Comparison of ENCODE assay signal across 14 cellular contexts in the genomic region with DNA sequence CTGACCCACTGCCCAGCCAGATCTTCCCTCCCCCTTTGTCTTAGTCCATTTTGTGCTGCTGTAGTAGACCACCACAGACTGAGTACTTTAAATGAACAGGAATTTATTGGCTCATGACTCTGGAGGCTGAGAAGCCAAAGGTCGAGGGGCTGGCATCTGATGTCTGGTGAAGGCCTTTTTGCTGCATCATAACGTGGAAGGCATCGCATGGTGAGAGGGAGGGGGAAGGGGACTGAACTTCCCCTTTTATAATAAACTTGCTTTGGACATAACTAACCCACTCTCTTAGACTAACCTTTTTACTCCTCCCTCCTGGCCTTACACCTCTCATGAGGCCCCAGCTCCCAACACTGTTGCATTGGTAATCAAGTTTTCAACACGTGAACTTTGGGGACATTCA.
DNase-seq lines count a peak whose midpoint lies in the region; ATAC-seq and TF ChIP-seq lines count a peak whose summit lies in the region.
"Had no signal": no experiment of that assay in that cellular context is flagged by ENCODE, and none has a peak within 500 bp of the region (broad histone marks: within the 10 kb centered on the region; RNA-seq: fewer than 3 reads in every experiment).

No MANE protein-coding gene starts in this region.

- no peak overlapping the region for H2BK5ac ChIP-seq in IMR-90 (ENCODE audit: low read depth, low read length, poor library complexity, severe bottlenecking)

- no TSS peak for BruUV-seq in IMR-90 (replicated peaks; lab: Mats Ljungman, UMichigan)

- no peak for TF ChIP-seq EP300 in suprapubic skin (IDR thresholded peaks at IDR 0.05)

- intact Hi-C loops in CD8-positive, alpha-beta T cell (cut with DNase I, micrococcal nuclease), result no loop called here
- intact Hi-C loops in IMR-90 (cut with micrococcal nuclease), result no loop called here

- no peak overlapping the region for H3K56ac ChIP-seq in IMR-90 (ENCODE audit: extremely low read depth, insufficient read depth, low read length)

- no peak for TF ChIP-seq RAD21 in IMR-90 (IDR thresholded peaks at IDR 0.05; ENCODE audit: low read length)

- no peak overlapping the region for H3K4me3 Mint-ChIP-seq in CD8-positive, alpha-beta T cell
- peak overlapping the region; percentile 78 for H3K4me3 Mint-ChIP-seq in activated T-helper 17 cell treated with anti-CD3 and anti-CD28 coated beads, Interleukin-2, amount 50 U/mL, for 72 hours
- peak overlapping the region in 8 of 10 donors; percentile 1 to 67 (median 46) for H3K4me3 Mint-ChIP-seq in naive thymus-derived CD8-positive, alpha-beta T cell
- H3K4me3 Mint-ChIP-seq: mesothelial cell of epicardium; T-helper 1 cell treated with Interleukin-12 subunit alpha and Interleukin-12 subunit beta and Interleukin-4 antibody, amounts not matched to agents 30 μg/mL and 1 μg/mL, for 36 hours had no signal

- H2AK9ac ChIP-seq in IMR-90 (replicated peaks; ENCODE audit: low read depth, low read length, poor library complexity), result peak overlapping the region; percentile 69

- H3K23ac ChIP-seq in IMR-90 (ENCODE audit: low read depth, low read length), result 0 out of 2 replicates have a peak overlapping the region, but pooled peaks have one; percentile 44

- ATAC-seq in CD8-positive, alpha-beta T cell, result no peak
- ATAC-seq in IMR-90 (ENCODE audit: low read depth) (no peak), HG02870 (IDR thresholded peaks at IDR 0.05; ENCODE audit: unreplicated experiment) (no peak)
- ATAC-seq in activated T-helper 17 cell treated with anti-CD3 and anti-CD28 coated beads, Interleukin-2, amount 50 U/mL, for 72 hours (replicated peaks), result peak; percentile 16
- no peak for ATAC-seq in naive thymus-derived CD8-positive, alpha-beta T cell

- no peak for DNase-seq in CD8-positive, alpha-beta T cell
- DNase-seq in IMR-90, result no peak
- DNase-seq in naive thymus-derived CD8-positive, alpha-beta T cell, result no peak
- no peak for DNase-seq in midbrain (lab: John Stamatoyannopoulos, UW)
- DNase-seq in suprapubic skin (ENCODE audit: low spot score in 2 of 2), result no peak
- DNase-seq in effector CD8-positive, alpha-beta T cell (lab: John Stamatoyannopoulos, UW), result no peak
- DNase-seq: dermis blood vessel endothelial cell, DMS79 treated with DMSO at 0.1 percent for 48 hours, GM23248 had no signal

- POLR2A ChIA-PET in CD8-positive, alpha-beta T cell (lab: Charles Lee), result no interaction called here
- POLR2A ChIA-PET in IMR-90 (lab: Charles Lee; ENCODE audit: unreplicated experiment), result no interaction called here
- POLR2A ChIA-PET in naive thymus-derived CD8-positive, alpha-beta T cell (lab: Charles Lee), result no interaction called here

- H3K4me1 ChIP-seq in CD8-positive, alpha-beta T cell (ENCODE audit: insufficient read depth, low read length), result peaks cover 59% of the 10 kb centered on the region
- H3K4me1 ChIP-seq in IMR-90 (ENCODE audit: control insufficient read depth, insufficient read depth, low read length) (peaks cover 23% of the 10 kb centered on the region), suprapubic skin (peaks cover 15% of the 10 kb centered on the region)

- CTCF ChIA-PET in CD8-positive, alpha-beta T cell (lab: Charles Lee), result interaction anchor here (1.0 kb wide), 1 partner anchor 363 kb away, joined by 3 read pairs; no protein-coding TSS in a partner anchor
- CTCF ChIA-PET in IMR-90 (lab: Yijun Ruan, JAX), result no interaction called here

- 83% methylated on average over 1 of the region's 4 CpGs; no CpG with 5 or more reads in 1 of the 2 experiments for WGBS in IMR-90 (ENCODE audit: extremely low coverage in 2 of 2, insufficient read length in 1 of 2), 2 experiments
- 72% methylated on average over 4 of the region's 4 CpGs for whole genome bisulfite sequencing in suprapubic skin

- no peak overlapping the region for H4K8ac ChIP-seq in IMR-90 (ENCODE audit: low read depth in 2 of 2, low read length in 2 of 2)

- H2BK120ac ChIP-seq in IMR-90 (ENCODE audit: low read depth, low read length), result no peak overlapping the region

- peaks cover 95% of the 10 kb centered on the region for H4K20me1 ChIP-seq in IMR-90 (ENCODE audit: insufficient read depth, low read length)

- no peaks in the 10 kb centered on the region for H3K36me3 Mint-ChIP-seq in CD8-positive, alpha-beta T cell
- no peaks in the 10 kb centered on the region for H3K36me3 Mint-ChIP-seq in activated T-helper 17 cell treated with anti-CD3 and anti-CD28 coated beads, Interleukin-2, amount 50 U/mL, for 72 hours (ENCODE audit: low read depth)
- H3K36me3 Mint-ChIP-seq in naive thymus-derived CD8-positive, alpha-beta T cell, result peaks cover 0 to 3% (median 0%) of the 10 kb centered on the region in 3 donors
- H3K36me3 Mint-ChIP-seq: mesothelial cell of epicardium had no signal

- H3K9me3 Mint-ChIP-seq in CD8-positive, alpha-beta T cell, result no peaks in the 10 kb centered on the region
- no peaks in the 10 kb centered on the region for H3K9me3 Mint-ChIP-seq in activated T-helper 17 cell treated with anti-CD3 and anti-CD28 coated beads, Interleukin-2, amount 50 U/mL, for 72 hours
- no peaks in the 10 kb centered on the region for H3K9me3 Mint-ChIP-seq in naive thymus-derived CD8-positive, alpha-beta T cell
- H3K9me3 Mint-ChIP-seq: mesothelial cell of epicardium; T-helper 1 cell treated with Interleukin-12 subunit alpha and Interleukin-12 subunit beta and Interleukin-4 antibody, amounts not matched to agents 30 μg/mL and 1 μg/mL, for 36 hours had no signal

- dilution Hi-C loops in IMR-90 (cut with HindIII; ENCODE audit: low sequenced_read_pairs, unreplicated experiment), result no loop called here

- H3K27ac Mint-ChIP-seq in CD8-positive, alpha-beta T cell, result peak overlapping the region; percentile 47
- peak overlapping the region; percentile 79 for H3K27ac Mint-ChIP-seq in activated T-helper 17 cell treated with anti-CD3 and anti-CD28 coated beads, Interleukin-2, amount 50 U/mL, for 72 hours
- H3K27ac Mint-ChIP-seq in naive thymus-derived CD8-positive, alpha-beta T cell, result peak overlapping the region in 6 of 10 donors; percentile 7 to 73 (median 60)
- H3K27ac Mint-ChIP-seq: T-helper 1 cell treated with Interleukin-12 subunit alpha and Interleukin-12 subunit beta and Interleukin-4 antibody, amounts not matched to agents 30 μg/mL and 1 μg/mL, for 36 hours had no signal

- no peak overlapping the region for H3K4me3 ChIP-seq in CD8-positive, alpha-beta T cell (ENCODE audit: low read depth, low read length)
- H3K4me3 ChIP-seq in IMR-90 (ENCODE audit: insufficient read depth, low read depth, low read length), result no peak overlapping the region
- no peak overlapping the region for H3K4me3 ChIP-seq in suprapubic skin
- H3K4me3 ChIP-seq: GM23248, skin epidermis had no signal

- H3K14ac ChIP-seq in IMR-90 (replicated peaks; ENCODE audit: low read depth, low read length), result no peak overlapping the region

- H2BK20ac ChIP-seq in IMR-90 (ENCODE audit: low read depth, low read length), result no peak overlapping the region

- H4K5ac ChIP-seq in IMR-90 (ENCODE audit: low read depth, low read length), result no peak overlapping the region

- no peak overlapping the region for H3K27ac ChIP-seq in CD8-positive, alpha-beta T cell (ENCODE audit: low read depth, low read length)
- H3K27ac ChIP-seq in IMR-90 (ENCODE audit: insufficient read depth, low read length) (no peak overlapping the region), suprapubic skin (no peak overlapping the region)
- H3K27ac ChIP-seq: GM23248, skin epidermis had no signal

- TF ChIP-seq POLR2A in IMR-90 (IDR thresholded peaks at IDR 0.05; ENCODE audit: low read depth, low read length) (no peak), suprapubic skin (IDR thresholded peaks at IDR 0.05) (no peak)

- peak overlapping the region; percentile 1; the same call in 1 of the 2 replicates for H3K4me2 ChIP-seq in IMR-90 (ENCODE audit: low read depth, low read length)

- H3K79me1 ChIP-seq in IMR-90 (ENCODE audit: low read depth in 1 of 2, low read length in 2 of 2), result peaks cover 26 to 81% of the 10 kb centered on the region in 2 experiments

- H3K9me3 ChIP-seq in CD8-positive, alpha-beta T cell (ENCODE audit: low read length), result no peaks in the 10 kb centered on the region
- H3K9me3 ChIP-seq in IMR-90 (ENCODE audit: control insufficient read depth, insufficient read depth, low read length) (no peaks in the 10 kb centered on the region), suprapubic skin (no peaks in the 10 kb centered on the region)

- TF ChIP-seq CTCF in CD8-positive, alpha-beta T cell (IDR thresholded peaks at IDR 0.05), result no peak
- TF ChIP-seq CTCF in IMR-90 (conservative IDR thresholded peaks at IDR 0.05; ENCODE audit: low read depth, low read length) (no peak), suprapubic skin (IDR thresholded peaks at IDR 0.05) (no peak)

- peaks cover 36% of the 10 kb centered on the region for H3K9me1 ChIP-seq in IMR-90 (ENCODE audit: insufficient read depth, low read length)

- no peak overlapping the region for H3K9ac ChIP-seq in IMR-90 (ENCODE audit: low read depth, low read length)
- H3K9ac ChIP-seq: GM23248 had no signal

- H2AK5ac ChIP-seq in IMR-90 (ENCODE audit: low read depth, low read length), result no peak overlapping the region

- H3K4ac ChIP-seq in IMR-90 (ENCODE audit: low read depth, low read length), result no peak overlapping the region

- no peak overlapping the region for H2BK15ac ChIP-seq in IMR-90 (ENCODE audit: low read depth, low read length)

- H3K36me3 ChIP-seq in CD8-positive, alpha-beta T cell (ENCODE audit: insufficient read depth, low read length), result no peaks in the 10 kb centered on the region
- no peaks in the 10 kb centered on the region for H3K36me3 ChIP-seq in IMR-90 (ENCODE audit: control insufficient read depth, insufficient read depth, low read length)
- H3K36me3 ChIP-seq in suprapubic skin, result no peaks in the 10 kb centered on the region

- no peaks in the 10 kb centered on the region for H3K27me3 Mint-ChIP-seq in CD8-positive, alpha-beta T cell (ENCODE audit: low read depth)
- no peaks in the 10 kb centered on the region for H3K27me3 Mint-ChIP-seq in activated T-helper 17 cell treated with anti-CD3 and anti-CD28 coated beads, Interleukin-2, amount 50 U/mL, for 72 hours
- no peaks in the 10 kb centered on the region for H3K27me3 Mint-ChIP-seq in naive thymus-derived CD8-positive, alpha-beta T cell

- no peaks in the 10 kb centered on the region for H3K27me3 ChIP-seq in CD8-positive, alpha-beta T cell (ENCODE audit: insufficient read depth, low read length)
- H3K27me3 ChIP-seq in IMR-90 (ENCODE audit: control insufficient read depth, insufficient read depth, low read length), result no peaks in the 10 kb centered on the region
- no peaks in the 10 kb centered on the region for H3K27me3 ChIP-seq in suprapubic skin

- H3K18ac ChIP-seq in IMR-90 (ENCODE audit: low read depth, low read length), result no peak overlapping the region

- H2AFZ ChIP-seq in IMR-90 (replicated peaks; ENCODE audit: low read length, poor library complexity), result no peak overlapping the region
- H2AFZ ChIP-seq: GM23248 had no signal

- no peak overlapping the region for H4K91ac ChIP-seq in IMR-90 (ENCODE audit: insufficient read depth, low read depth, low read length)

- H3K4me1 Mint-ChIP-seq in CD8-positive, alpha-beta T cell (ENCODE audit: low read depth), result peaks cover 84% of the 10 kb centered on the region
- H3K4me1 Mint-ChIP-seq in activated T-helper 17 cell treated with anti-CD3 and anti-CD28 coated beads, Interleukin-2, amount 50 U/mL, for 72 hours, result peaks cover 54% of the 10 kb centered on the region
- H3K4me1 Mint-ChIP-seq in naive thymus-derived CD8-positive, alpha-beta T cell, result peaks cover 46 to 92% (median 86%) of the 10 kb centered on the region in 4 donors

- in situ Hi-C loops in IMR-90 (cut with MboI; ENCODE audit: low sequenced_read_pairs), result no loop called here
